8 cellular contexts compared by ENCODE assay signal in genomic region chr10:123154092-123154942, GRCh38. TPM values are rescaled to one million over a fixed set of nuclear protein-coding genes. Genes with fewer than 3 reads are reported as not detected.
DNase-seq lines count a peak whose midpoint lies in the region; FAIRE-seq and TF ChIP-seq lines count a peak whose summit lies in the region.

Gene BUB3, plus strand, starts transcription at chr10:123154402. Its CDS starts 516 bp downstream, at chr10:123154918.

- peak; percentile 98 for FAIRE-seq in frontal cortex (lab: Jason Lieb, UNC)

- peaks cover 71% of the 10 kb centered on the region for H3K4me1 Mint-ChIP-seq in activated naive CD4-positive, alpha-beta T cell treated with anti-CD3 and anti-CD28 coated beads for 36 hours (ENCODE audit: low read depth)

- peak within 1 kb of the TSS; percentile 76 for H3K4me2 ChIP-seq in neuronal stem cell (ENCODE audit: insufficient read depth, low read length, poor library complexity, severe bottlenecking)

- CTCF ChIA-PET in activated naive CD4-positive, alpha-beta T cell treated with anti-CD3 and anti-CD28 coated beads for 36 hours (lab: Charles Lee): no interaction called here

- H2BK120ac ChIP-seq in neuronal stem cell (ENCODE audit: low read depth, low read length): peak within 1 kb of the TSS; percentile 49

- no peak within 1 kb of the TSS for H4K8ac ChIP-seq in neuronal stem cell (ENCODE audit: low read depth, low read length)

- H2BK5ac ChIP-seq in neuronal stem cell (ENCODE audit: low read length): peak within 1 kb of the TSS; percentile 57

- no peak within 1 kb of the TSS for H2BK12ac ChIP-seq in neuronal stem cell (ENCODE audit: low read length)

- no CpG with 5 or more reads among the region's 74 CpGs for WGBS in neuronal stem cell (ENCODE audit: extremely low coverage in 2 of 2, insufficient read length in 2 of 2, insufficient replicate concordance in 1 of 2), 2 donors

- H3K27ac Mint-ChIP-seq in activated naive CD4-positive, alpha-beta T cell treated with anti-CD3 and anti-CD28 coated beads for 36 hours: peak within 1 kb of the TSS; percentile 100

- H2AK5ac ChIP-seq in neuronal stem cell (ENCODE audit: low read depth, low read length): no peak within 1 kb of the TSS

- peak within 1 kb of the TSS; percentile 77 for H3K27ac ChIP-seq in neuronal stem cell (replicated peaks; ENCODE audit: low read length)

- peaks cover 1% of the 10 kb centered on the region for H3K9me3 Mint-ChIP-seq in activated naive CD4-positive, alpha-beta T cell treated with anti-CD3 and anti-CD28 coated beads for 36 hours

- H3K4me3 Mint-ChIP-seq in activated naive CD4-positive, alpha-beta T cell treated with anti-CD3 and anti-CD28 coated beads for 36 hours: peak within 1 kb of the TSS; percentile 97

- TF ChIP-seq CTCF in HFF-Myc (IDR thresholded peaks at IDR 0.05; ENCODE audit: low read depth, low read length, missing control alignments) (no peak), subcutaneous adipose tissue (IDR thresholded peaks at IDR 0.05; ENCODE audit: low read depth) (no peak)

- peaks cover 7% of the 10 kb centered on the region for H3K79me1 ChIP-seq in neuronal stem cell (ENCODE audit: low read depth, low read length)

- peak within 1 kb of the TSS; percentile 15 for H2BK15ac ChIP-seq in neuronal stem cell (ENCODE audit: low read length)

- peak within 1 kb of the TSS; percentile 94 for H3K23ac ChIP-seq in neuronal stem cell (ENCODE audit: low read depth, low read length, poor library complexity)

- no peak within 1 kb of the TSS for H4K91ac ChIP-seq in neuronal stem cell (ENCODE audit: low read depth, low read length, poor library complexity)

- H3K9ac ChIP-seq in neuronal stem cell (ENCODE audit: low read depth, low read length, poor library complexity): peak within 1 kb of the TSS; percentile 91

- no peak within 1 kb of the TSS for H3K4ac ChIP-seq in neuronal stem cell (ENCODE audit: low read length)

- no peaks in the 10 kb centered on the region for H3K9me3 ChIP-seq in neuronal stem cell (replicated peaks in 1 of 2; ENCODE audit: control insufficient read depth in 2 of 2, insufficient read depth in 1 of 2, low read depth in 1 of 2, low read length in 2 of 2)

- intact Hi-C loops in activated naive CD4-positive, alpha-beta T cell treated with anti-CD3 and anti-CD28 coated beads for 36 hours (cut with micrococcal nuclease): loop anchor here (1.0 to 10.0 kb wide), 14 partner anchors 19 to 1763 kb away; partner anchors contain the start of genes C10orf88, FAM24B, HMX3 and IKZF5

- H3K18ac ChIP-seq in neuronal stem cell (ENCODE audit: low read length): peak within 1 kb of the TSS; percentile 97

- peak within 1 kb of the TSS; percentile 32 for H3K14ac ChIP-seq in neuronal stem cell (ENCODE audit: low read length)

- H3K4me1 ChIP-seq in neuronal stem cell (ENCODE audit: control insufficient read depth in 2 of 2, insufficient read depth in 1 of 2, low read depth in 1 of 2, low read length in 2 of 2): peaks cover 11 to 18% of the 10 kb centered on the region in 2 donors

- peaks cover 21 to 42% (median 34%) of the 10 kb centered on the region in 3 experiments for H3K27me3 ChIP-seq in neuronal stem cell (ENCODE audit: control insufficient read depth in 3 of 3, insufficient read depth in 3 of 3, low read depth in 1 of 3, low read length in 3 of 3)

- H3K36me3 Mint-ChIP-seq in activated naive CD4-positive, alpha-beta T cell treated with anti-CD3 and anti-CD28 coated beads for 36 hours (ENCODE audit: low read depth): peaks cover 47% of the 10 kb centered on the region

- DNase-seq in GM03348 (ENCODE audit: low spot score): peak; percentile 98
- peak; percentile 99 for DNase-seq in HFF-Myc (ENCODE audit: extremely low read depth, low read depth)
- peak; percentile 99 for DNase-seq in NAMALWA (ENCODE audit: low spot score)
- DNase-seq in SK-N-DZ (ENCODE audit: low spot score): peak; percentile 100
- DNase-seq in activated naive CD4-positive, alpha-beta T cell treated with anti-CD3 and anti-CD28 coated beads for 36 hours: peak; percentile 98
- peak; percentile 97 to 98 for DNase-seq in frontal cortex (ENCODE audit: low spot score in 2 of 2)
- DNase-seq in neuronal stem cell (ENCODE audit: low spot score): peak; percentile 99

- H3K4me3 ChIP-seq in HFF-Myc (replicated peaks; ENCODE audit: low read depth, low read length) (peak within 1 kb of the TSS; percentile 97), neuronal stem cell (ENCODE audit: low read length in 2 of 2) (peak within 1 kb of the TSS; percentile 87 to 91)

- H3K36me3 ChIP-seq in neuronal stem cell (replicated peaks in 1 of 2; ENCODE audit: control insufficient read depth in 2 of 2, insufficient read depth in 2 of 2, low read length in 2 of 2): peaks cover 9 to 45% of the 10 kb centered on the region in 2 donors

- H2AFZ ChIP-seq in neuronal stem cell (ENCODE audit: low read length): peak within 1 kb of the TSS; percentile 92

- H3K27me3 Mint-ChIP-seq in activated naive CD4-positive, alpha-beta T cell treated with anti-CD3 and anti-CD28 coated beads for 36 hours (ENCODE audit: low read depth): peaks cover 3% of the 10 kb centered on the region

RNA-seq across cellular contexts. Expression of gene BUB3, which starts in this region (rescaled TPM):
- 532 and 549 TPM in 2 replicates for polyA plus RNA-seq in SK-N-DZ (2014; cell fraction: cytosol; rRNA removed)
- polyA plus RNA-seq in SK-N-DZ (2014; cell fraction: nucleus; rRNA removed): 533 and 597 TPM in 2 replicates
- total RNA-seq in activated naive CD4-positive, alpha-beta T cell treated with anti-CD3 and anti-CD28 coated beads for 36 hours: 100 to 1,000 TPM; 293 to 307 TPM
- 90.1 TPM for total RNA-seq in frontal cortex
- 104 TPM for polyA plus RNA-seq in neuronal stem cell (2013, experiment 1 of 2)
- polyA plus RNA-seq in neuronal stem cell (2013, experiment 2 of 2): 108 TPM
- total RNA-seq in subcutaneous adipose tissue: 100 to 1,000 TPM in 2 of 4 donors, 10 to 100 TPM in 2; 78.0 to 129 (median 95.9) TPM

Comparison
In these comparisons a context has a peak if more than half of its experiments do, and no peak if none do; other contexts are left out.
1. Peak in every context shown above with its lines: DNase-seq, H3K4me3 ChIP-seq and H3K27ac ChIP-seq.